In genomic region chr15:84681822-84682221, GRCh38 we compare ENCODE assay signal across 1 cellular context.
TF ChIP-seq lines count a peak whose summit lies in the region.

No MANE protein-coding gene starts in this region.

TF ChIP-seq in K562, 482 proteins besides CTCF, POLR2A, EP300 and RAD21 (continued from another document):
- TF ChIP-seq, protein P1, sequence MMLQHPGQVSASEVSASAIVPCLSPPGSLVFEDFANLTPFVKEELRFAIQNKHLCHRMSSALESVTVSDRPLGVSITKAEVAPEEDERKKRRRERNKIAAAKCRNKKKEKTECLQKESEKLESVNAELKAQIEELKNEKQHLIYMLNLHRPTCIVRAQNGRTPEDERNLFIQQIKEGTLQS (IDR thresholded peaks at IDR 0.05): 0 out of 2 replicates have a peak, but pooled peaks have one; percentile 21
- TF ChIP-seq, protein P1 (CRISPR knock-in tag; conservative IDR thresholded peaks at IDR 0.05): no peak
TF ChIP-seq in K562: peak in this region for 3.
